Comparison of ENCODE assay signal across 1 cellular context in the genomic region with DNA sequence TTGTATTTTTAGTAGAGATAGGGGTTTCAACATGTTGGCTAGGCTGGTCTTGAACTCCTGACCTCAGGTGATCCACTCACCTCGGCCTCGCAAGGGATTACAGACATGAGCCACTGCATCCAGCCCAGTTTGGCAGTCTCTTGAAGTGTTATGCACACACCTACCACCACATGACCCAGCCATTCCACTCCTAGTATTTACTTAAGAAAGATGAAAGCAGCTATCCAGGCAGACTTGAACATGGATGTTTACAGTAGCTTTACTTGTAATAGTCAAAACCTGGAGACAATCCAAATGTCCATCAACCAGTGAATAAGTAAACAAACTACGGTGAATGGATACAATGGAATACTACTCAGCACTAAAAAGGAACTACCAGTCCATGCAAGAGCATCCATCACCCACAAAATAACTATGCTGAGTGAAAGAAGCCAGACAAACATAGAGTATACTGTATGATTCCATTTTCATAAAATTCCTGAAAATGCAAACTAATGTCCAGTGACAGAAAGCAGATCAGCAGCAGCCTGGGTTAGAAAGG.
TF ChIP-seq lines count a peak whose summit lies in the region.

No MANE protein-coding gene starts in this region.

TF ChIP-seq in HepG2, 621 proteins besides CTCF, POLR2A, EP300 and RAD21 (continued from another document and continues in another):
- TF ChIP-seq, protein P1, sequence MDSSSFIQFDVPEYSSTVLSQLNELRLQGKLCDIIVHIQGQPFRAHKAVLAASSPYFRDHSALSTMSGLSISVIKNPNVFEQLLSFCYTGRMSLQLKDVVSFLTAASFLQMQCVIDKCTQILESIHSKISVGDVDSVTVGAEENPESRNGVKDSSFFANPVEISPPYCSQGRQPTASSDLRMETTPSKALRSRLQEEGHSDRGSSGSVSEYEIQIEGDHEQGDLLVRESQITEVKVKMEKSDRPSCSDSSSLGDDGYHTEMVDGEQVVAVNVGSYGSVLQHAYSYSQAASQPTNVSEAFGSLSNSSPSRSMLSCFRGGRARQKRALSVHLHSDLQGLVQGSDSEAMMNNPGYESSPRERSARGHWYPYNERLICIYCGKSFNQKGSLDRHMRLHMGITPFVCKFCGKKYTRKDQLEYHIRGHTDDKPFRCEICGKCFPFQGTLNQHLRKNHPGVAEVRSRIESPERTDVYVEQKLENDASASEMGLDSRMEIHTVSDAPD (CRISPR knock-in tag; IDR thresholded peaks at IDR 0.05): peak; percentile 90; the same call in 1 of the 2 replicates
- TF ChIP-seq ZNF263 (CRISPR knock-in tag; IDR thresholded peaks at IDR 0.05) (peak; percentile 74), BORCS8-MEF2B (CRISPR knock-in tag; IDR thresholded peaks at IDR 0.05) (0 out of 2 replicates have a peak, but pooled peaks have one; percentile 43), PAX8 (CRISPR knock-in tag; IDR thresholded peaks at IDR 0.05; ENCODE audit: borderline replicate concordance) (no peak), ZNF746 (CRISPR knock-in tag; IDR thresholded peaks at IDR 0.05) (no peak), ZFP36 (IDR thresholded peaks at IDR 0.05; ENCODE audit: borderline replicate concordance, low read depth, low read length, partially characterized antibody) (peak; percentile 48), FOXK2 (IDR thresholded peaks at IDR 0.05) (peak; percentile 95), HOXA3 (CRISPR knock-in tag; IDR thresholded peaks at IDR 0.05) (peak; percentile 80), PHF5A (CRISPR knock-in tag; IDR thresholded peaks at IDR 0.05; ENCODE audit: low read depth, unreplicated experiment) (peak; percentile 95), FOXP1 (IDR thresholded peaks at IDR 0.05) (peak; percentile 92), FOXP1 (CRISPR knock-in tag; IDR thresholded peaks at IDR 0.05) (peak; percentile 96), ZNF326 (CRISPR knock-in tag; IDR thresholded peaks at IDR 0.05; ENCODE audit: borderline replicate concordance) (no peak), ZSCAN12 (CRISPR knock-in tag; IDR thresholded peaks at IDR 0.05) (no peak), KLF6 (CRISPR knock-in tag; IDR thresholded peaks at IDR 0.05) (peak; percentile 69; the same call in 1 of the 2 replicates), HDAC1 (CRISPR knock-in tag; IDR thresholded peaks at IDR 0.05) (peak; percentile 95), ZNF788 (CRISPR knock-in tag; IDR thresholded peaks at IDR 0.05; ENCODE audit: borderline replicate concordance) (peak; percentile 89; the same call in 1 of the 2 replicates), ERF (CRISPR knock-in tag; IDR thresholded peaks at IDR 0.05) (peak; percentile 99), RCOR2 (CRISPR knock-in tag; IDR thresholded peaks at IDR 0.05) (peak; percentile 99), FOXK1 (CRISPR knock-in tag; IDR thresholded peaks at IDR 0.05; ENCODE audit: borderline replicate concordance, low read depth) (peak; percentile 100), SIX4 (CRISPR knock-in tag; IDR thresholded peaks at IDR 0.05) (peak; percentile 90), ZNF256 (CRISPR knock-in tag; conservative IDR thresholded peaks at IDR 0.05) (0 out of 2 replicates have a peak, but pooled peaks have one; percentile 29), SETDB1 (CRISPR knock-in tag; IDR thresholded peaks at IDR 0.05; ENCODE audit: borderline replicate concordance) (no peak), FOXJ3 (CRISPR knock-in tag; IDR thresholded peaks at IDR 0.05; ENCODE audit: borderline replicate concordance) (peak; percentile 96; the same call in 1 of the 2 replicates), MEIS2 (CRISPR knock-in tag; IDR thresholded peaks at IDR 0.05) (peak; percentile 99), ZNF709 (CRISPR knock-in tag; IDR thresholded peaks at IDR 0.05) (peak; percentile 80; the same call in 1 of the 2 replicates), ZNF703 (CRISPR knock-in tag; IDR thresholded peaks at IDR 0.05; ENCODE audit: borderline replicate concordance) (peak; percentile 96), CAMTA2 (CRISPR knock-in tag; IDR thresholded peaks at IDR 0.05; ENCODE audit: borderline replicate concordance) (no peak), ZNF232 (CRISPR knock-in tag; IDR thresholded peaks at IDR 0.05; ENCODE audit: borderline replicate concordance) (peak; percentile 80; the same call in 1 of the 2 replicates)
- TF ChIP-seq, protein P2, sequence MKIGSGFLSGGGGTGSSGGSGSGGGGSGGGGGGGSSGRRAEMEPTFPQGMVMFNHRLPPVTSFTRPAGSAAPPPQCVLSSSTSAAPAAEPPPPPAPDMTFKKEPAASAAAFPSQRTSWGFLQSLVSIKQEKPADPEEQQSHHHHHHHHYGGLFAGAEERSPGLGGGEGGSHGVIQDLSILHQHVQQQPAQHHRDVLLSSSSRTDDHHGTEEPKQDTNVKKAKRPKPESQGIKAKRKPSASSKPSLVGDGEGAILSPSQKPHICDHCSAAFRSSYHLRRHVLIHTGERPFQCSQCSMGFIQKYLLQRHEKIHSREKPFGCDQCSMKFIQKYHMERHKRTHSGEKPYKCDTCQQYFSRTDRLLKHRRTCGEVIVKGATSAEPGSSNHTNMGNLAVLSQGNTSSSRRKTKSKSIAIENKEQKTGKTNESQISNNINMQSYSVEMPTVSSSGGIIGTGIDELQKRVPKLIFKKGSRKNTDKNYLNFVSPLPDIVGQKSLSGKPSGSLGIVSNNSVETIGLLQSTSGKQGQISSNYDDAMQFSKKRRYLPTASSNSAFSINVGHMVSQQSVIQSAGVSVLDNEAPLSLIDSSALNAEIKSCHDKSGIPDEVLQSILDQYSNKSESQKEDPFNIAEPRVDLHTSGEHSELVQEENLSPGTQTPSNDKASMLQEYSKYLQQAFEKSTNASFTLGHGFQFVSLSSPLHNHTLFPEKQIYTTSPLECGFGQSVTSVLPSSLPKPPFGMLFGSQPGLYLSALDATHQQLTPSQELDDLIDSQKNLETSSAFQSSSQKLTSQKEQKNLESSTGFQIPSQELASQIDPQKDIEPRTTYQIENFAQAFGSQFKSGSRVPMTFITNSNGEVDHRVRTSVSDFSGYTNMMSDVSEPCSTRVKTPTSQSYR (CRISPR knock-in tag; IDR thresholded peaks at IDR 0.05; ENCODE audit: borderline replicate concordance): peak; percentile 54; the same call in 1 of the 2 replicates
- TF ChIP-seq, protein P3, sequence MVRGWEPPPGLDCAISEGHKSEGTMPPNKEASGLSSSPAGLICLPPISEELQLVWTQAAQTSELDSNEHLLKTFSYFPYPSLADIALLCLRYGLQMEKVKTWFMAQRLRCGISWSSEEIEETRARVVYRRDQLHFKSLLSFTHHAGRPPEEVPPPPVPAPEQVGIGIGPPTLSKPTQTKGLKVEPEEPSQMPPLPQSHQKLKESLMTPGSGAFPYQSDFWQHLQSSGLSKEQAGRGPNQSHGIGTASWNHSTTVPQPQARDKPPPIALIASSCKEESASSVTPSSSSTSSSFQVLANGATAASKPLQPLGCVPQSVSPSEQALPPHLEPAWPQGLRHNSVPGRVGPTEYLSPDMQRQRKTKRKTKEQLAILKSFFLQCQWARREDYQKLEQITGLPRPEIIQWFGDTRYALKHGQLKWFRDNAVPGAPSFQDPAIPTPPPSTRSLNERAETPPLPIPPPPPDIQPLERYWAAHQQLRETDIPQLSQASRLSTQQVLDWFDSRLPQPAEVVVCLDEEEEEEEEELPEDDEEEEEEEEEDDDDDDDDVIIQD (CRISPR knock-in tag; IDR thresholded peaks at IDR 0.05; ENCODE audit: low read depth): peak; percentile 81; the same call in 1 of the 2 replicates
- TF ChIP-seq, protein P4, sequence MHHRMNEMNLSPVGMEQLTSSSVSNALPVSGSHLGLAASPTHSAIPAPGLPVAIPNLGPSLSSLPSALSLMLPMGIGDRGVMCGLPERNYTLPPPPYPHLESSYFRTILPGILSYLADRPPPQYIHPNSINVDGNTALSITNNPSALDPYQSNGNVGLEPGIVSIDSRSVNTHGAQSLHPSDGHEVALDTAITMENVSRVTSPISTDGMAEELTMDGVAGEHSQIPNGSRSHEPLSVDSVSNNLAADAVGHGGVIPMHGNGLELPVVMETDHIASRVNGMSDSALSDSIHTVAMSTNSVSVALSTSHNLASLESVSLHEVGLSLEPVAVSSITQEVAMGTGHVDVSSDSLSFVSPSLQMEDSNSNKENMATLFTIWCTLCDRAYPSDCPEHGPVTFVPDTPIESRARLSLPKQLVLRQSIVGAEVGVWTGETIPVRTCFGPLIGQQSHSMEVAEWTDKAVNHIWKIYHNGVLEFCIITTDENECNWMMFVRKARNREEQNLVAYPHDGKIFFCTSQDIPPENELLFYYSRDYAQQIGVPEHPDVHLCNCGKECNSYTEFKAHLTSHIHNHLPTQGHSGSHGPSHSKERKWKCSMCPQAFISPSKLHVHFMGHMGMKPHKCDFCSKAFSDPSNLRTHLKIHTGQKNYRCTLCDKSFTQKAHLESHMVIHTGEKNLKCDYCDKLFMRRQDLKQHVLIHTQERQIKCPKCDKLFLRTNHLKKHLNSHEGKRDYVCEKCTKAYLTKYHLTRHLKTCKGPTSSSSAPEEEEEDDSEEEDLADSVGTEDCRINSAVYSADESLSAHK (CRISPR knock-in tag; IDR thresholded peaks at IDR 0.05; ENCODE audit: borderline replicate concordance): no peak
- TF ChIP-seq, protein P5, sequence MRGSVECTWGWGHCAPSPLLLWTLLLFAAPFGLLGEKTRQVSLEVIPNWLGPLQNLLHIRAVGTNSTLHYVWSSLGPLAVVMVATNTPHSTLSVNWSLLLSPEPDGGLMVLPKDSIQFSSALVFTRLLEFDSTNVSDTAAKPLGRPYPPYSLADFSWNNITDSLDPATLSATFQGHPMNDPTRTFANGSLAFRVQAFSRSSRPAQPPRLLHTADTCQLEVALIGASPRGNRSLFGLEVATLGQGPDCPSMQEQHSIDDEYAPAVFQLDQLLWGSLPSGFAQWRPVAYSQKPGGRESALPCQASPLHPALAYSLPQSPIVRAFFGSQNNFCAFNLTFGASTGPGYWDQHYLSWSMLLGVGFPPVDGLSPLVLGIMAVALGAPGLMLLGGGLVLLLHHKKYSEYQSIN (CRISPR knock-in tag; IDR thresholded peaks at IDR 0.05; ENCODE audit: borderline replicate concordance): no peak
- TF ChIP-seq, protein P6, sequence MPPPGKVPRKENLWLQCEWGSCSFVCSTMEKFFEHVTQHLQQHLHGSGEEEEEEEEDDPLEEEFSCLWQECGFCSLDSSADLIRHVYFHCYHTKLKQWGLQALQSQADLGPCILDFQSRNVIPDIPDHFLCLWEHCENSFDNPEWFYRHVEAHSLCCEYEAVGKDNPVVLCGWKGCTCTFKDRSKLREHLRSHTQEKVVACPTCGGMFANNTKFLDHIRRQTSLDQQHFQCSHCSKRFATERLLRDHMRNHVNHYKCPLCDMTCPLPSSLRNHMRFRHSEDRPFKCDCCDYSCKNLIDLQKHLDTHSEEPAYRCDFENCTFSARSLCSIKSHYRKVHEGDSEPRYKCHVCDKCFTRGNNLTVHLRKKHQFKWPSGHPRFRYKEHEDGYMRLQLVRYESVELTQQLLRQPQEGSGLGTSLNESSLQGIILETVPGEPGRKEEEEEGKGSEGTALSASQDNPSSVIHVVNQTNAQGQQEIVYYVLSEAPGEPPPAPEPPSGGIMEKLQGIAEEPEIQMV (CRISPR knock-in tag; IDR thresholded peaks at IDR 0.05; ENCODE audit: low read depth): no peak
- TF ChIP-seq, protein P7, sequence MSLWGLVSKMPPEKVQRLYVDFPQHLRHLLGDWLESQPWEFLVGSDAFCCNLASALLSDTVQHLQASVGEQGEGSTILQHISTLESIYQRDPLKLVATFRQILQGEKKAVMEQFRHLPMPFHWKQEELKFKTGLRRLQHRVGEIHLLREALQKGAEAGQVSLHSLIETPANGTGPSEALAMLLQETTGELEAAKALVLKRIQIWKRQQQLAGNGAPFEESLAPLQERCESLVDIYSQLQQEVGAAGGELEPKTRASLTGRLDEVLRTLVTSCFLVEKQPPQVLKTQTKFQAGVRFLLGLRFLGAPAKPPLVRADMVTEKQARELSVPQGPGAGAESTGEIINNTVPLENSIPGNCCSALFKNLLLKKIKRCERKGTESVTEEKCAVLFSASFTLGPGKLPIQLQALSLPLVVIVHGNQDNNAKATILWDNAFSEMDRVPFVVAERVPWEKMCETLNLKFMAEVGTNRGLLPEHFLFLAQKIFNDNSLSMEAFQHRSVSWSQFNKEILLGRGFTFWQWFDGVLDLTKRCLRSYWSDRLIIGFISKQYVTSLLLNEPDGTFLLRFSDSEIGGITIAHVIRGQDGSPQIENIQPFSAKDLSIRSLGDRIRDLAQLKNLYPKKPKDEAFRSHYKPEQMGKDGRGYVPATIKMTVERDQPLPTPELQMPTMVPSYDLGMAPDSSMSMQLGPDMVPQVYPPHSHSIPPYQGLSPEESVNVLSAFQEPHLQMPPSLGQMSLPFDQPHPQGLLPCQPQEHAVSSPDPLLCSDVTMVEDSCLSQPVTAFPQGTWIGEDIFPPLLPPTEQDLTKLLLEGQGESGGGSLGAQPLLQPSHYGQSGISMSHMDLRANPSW (CRISPR knock-in tag; IDR thresholded peaks at IDR 0.05; ENCODE audit: borderline replicate concordance): peak; percentile 94
- TF ChIP-seq, protein P8, sequence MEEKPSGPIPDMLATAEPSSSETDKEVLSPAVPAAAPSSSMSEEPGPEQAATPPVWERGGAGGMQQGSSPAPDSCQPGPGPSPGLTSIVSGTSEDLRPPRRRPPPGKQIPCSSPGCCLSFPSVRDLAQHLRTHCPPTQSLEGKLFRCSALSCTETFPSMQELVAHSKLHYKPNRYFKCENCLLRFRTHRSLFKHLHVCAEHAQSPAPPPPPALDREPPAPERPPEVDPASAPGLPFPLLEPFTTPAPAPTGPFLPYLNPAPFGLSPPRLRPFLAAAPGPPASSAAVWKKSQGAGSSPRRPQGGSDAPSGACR (CRISPR knock-in tag; IDR thresholded peaks at IDR 0.05): peak; percentile 98
- TF ChIP-seq, protein P9, sequence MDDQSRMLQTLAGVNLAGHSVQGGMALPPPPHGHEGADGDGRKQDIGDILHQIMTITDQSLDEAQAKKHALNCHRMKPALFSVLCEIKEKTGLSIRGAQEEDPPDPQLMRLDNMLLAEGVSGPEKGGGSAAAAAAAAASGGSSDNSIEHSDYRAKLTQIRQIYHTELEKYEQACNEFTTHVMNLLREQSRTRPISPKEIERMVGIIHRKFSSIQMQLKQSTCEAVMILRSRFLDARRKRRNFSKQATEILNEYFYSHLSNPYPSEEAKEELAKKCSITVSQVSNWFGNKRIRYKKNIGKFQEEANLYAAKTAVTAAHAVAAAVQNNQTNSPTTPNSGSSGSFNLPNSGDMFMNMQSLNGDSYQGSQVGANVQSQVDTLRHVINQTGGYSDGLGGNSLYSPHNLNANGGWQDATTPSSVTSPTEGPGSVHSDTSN (CRISPR knock-in tag; IDR thresholded peaks at IDR 0.05; ENCODE audit: borderline replicate concordance): no peak
- TF ChIP-seq, protein P10, sequence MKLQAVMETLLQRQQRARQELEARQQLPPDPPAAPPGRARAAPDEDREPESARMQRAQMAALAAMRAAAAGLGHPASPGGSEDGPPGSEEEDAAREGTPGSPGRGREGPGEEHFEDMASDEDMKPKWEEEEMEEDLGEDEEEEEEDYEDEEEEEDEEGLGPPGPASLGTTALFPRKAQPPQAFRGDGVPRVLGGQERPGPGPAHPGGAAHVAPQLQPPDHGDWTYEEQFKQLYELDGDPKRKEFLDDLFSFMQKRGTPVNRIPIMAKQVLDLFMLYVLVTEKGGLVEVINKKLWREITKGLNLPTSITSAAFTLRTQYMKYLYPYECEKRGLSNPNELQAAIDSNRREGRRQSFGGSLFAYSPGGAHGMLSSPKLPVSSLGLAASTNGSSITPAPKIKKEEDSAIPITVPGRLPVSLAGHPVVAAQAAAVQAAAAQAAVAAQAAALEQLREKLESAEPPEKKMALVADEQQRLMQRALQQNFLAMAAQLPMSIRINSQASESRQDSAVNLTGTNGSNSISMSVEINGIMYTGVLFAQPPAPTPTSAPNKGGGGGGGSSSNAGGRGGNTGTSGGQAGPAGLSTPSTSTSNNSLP (IDR thresholded peaks at IDR 0.05; ENCODE audit: low read depth, low read length): peak; percentile 58
- TF ChIP-seq, protein P11, sequence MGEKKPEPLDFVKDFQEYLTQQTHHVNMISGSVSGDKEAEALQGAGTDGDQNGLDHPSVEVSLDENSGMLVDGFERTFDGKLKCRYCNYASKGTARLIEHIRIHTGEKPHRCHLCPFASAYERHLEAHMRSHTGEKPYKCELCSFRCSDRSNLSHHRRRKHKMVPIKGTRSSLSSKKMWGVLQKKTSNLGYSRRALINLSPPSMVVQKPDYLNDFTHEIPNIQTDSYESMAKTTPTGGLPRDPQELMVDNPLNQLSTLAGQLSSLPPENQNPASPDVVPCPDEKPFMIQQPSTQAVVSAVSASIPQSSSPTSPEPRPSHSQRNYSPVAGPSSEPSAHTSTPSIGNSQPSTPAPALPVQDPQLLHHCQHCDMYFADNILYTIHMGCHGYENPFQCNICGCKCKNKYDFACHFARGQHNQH (CRISPR knock-in tag; IDR thresholded peaks at IDR 0.05): peak; percentile 96
